In genomic region chr2:38620282-38620977, GRCh38 we compare ENCODE assay signal across 16 cellular contexts. TPM values are rescaled to one million over a fixed set of nuclear protein-coding genes. Genes with fewer than 3 reads are reported as not detected.
DNase-seq lines count a peak whose midpoint lies in the region; ATAC-seq and TF ChIP-seq lines count a peak whose summit lies in the region.
"Had no signal": no experiment of that assay in that cellular context is flagged by ENCODE, and none has a peak within 500 bp of the region (broad histone marks: within the 10 kb centered on the region; RNA-seq: fewer than 3 reads in every experiment).

No MANE protein-coding gene starts in this region.

- no peaks in the 10 kb centered on the region for H3K27me3 ChIP-seq in mammary epithelial cell (ENCODE audit: insufficient read depth, low read length)
- no peaks in the 10 kb centered on the region for H3K27me3 ChIP-seq in breast epithelium
- no peaks in the 10 kb centered on the region for H3K27me3 ChIP-seq in hepatocyte
- no peaks in the 10 kb centered on the region for H3K27me3 ChIP-seq in upper lobe of right lung
- H3K27me3 ChIP-seq: BE2C had no signal

- peaks cover 27% of the 10 kb centered on the region for H3K4me1 Mint-ChIP-seq in activated CD4-positive, alpha-beta memory T cell treated with anti-CD3 and anti-CD28 coated beads, Interleukin-2, amount 10 ng/mL, durations not matched to agents 7 days and 5 days
- H3K4me1 Mint-ChIP-seq: neural crest cell had no signal

- no peak overlapping the region for H3K27ac ChIP-seq in mammary epithelial cell (ENCODE audit: insufficient read depth, low read depth, low read length)
- H3K27ac ChIP-seq in breast epithelium: peak overlapping the region in 1 of 2 donors; percentile 29
- peak overlapping the region; percentile 41 for H3K27ac ChIP-seq in hepatocyte
- peak overlapping the region; percentile 48 for H3K27ac ChIP-seq in upper lobe of right lung

- TF ChIP-seq CTCF in mammary epithelial cell (conservative IDR thresholded peaks at IDR 0.05 in 1 of 2, IDR thresholded peaks at IDR 0.05 in 1 of 2; ENCODE audit: extremely low read depth in 1 of 2, insufficient read depth in 1 of 2, low read depth in 1 of 2, low read length in 2 of 2) (no peak), breast epithelium (IDR thresholded peaks at IDR 0.05) (no peak), hepatocyte (IDR thresholded peaks at IDR 0.05; ENCODE audit: poor library complexity) (no peak), upper lobe of right lung (IDR thresholded peaks at IDR 0.05) (no peak)

- H3K9me3 ChIP-seq in mammary epithelial cell (replicated peaks; ENCODE audit: insufficient read depth, low read length) (no peaks in the 10 kb centered on the region), breast epithelium (no peaks in the 10 kb centered on the region), hepatocyte (ENCODE audit: low read depth) (no peaks in the 10 kb centered on the region), upper lobe of right lung (no peaks in the 10 kb centered on the region)
- H3K9me3 ChIP-seq: BE2C had no signal

- H4K20me1 ChIP-seq in mammary epithelial cell (ENCODE audit: insufficient read depth, low read length) (no peaks in the 10 kb centered on the region), hepatocyte (ENCODE audit: insufficient read depth, poor library complexity, severe bottlenecking) (no peaks in the 10 kb centered on the region)

- no peak overlapping the region for H3K27ac Mint-ChIP-seq in activated CD4-positive, alpha-beta memory T cell treated with anti-CD3 and anti-CD28 coated beads, Interleukin-2, amount 10 ng/mL, durations not matched to agents 7 days and 5 days
- H3K27ac Mint-ChIP-seq: activated CD4-positive, alpha-beta T cell treated with anti-CD3 and anti-CD28 coated beads, Interleukin-2, amount 10 ng/mL, durations not matched to agents 7 days and 5 days; stimulated activated naive CD8-positive, alpha-beta T cell treated with anti-CD3 and anti-CD28 coated beads, Interleukin-15, Interleukin-2, amounts not matched to agents 100 ng/mL and 50 ng/mL, for 24 hours had no signal

- no peak for ATAC-seq in upper lobe of right lung

- H3K9me2 ChIP-seq in hepatocyte (replicated peaks; ENCODE audit: insufficient read depth): no peaks in the 10 kb centered on the region

- H2AFZ ChIP-seq in mammary epithelial cell (ENCODE audit: low read depth, low read length) (peak overlapping the region; percentile 68), hepatocyte (no peak overlapping the region)

- H3K4me2 ChIP-seq in mammary epithelial cell (ENCODE audit: insufficient read depth, low read depth, low read length) (no peak overlapping the region), hepatocyte (no peak overlapping the region)

- 55% methylated on average over 7 of the region's 7 CpGs for WGBS in mammary epithelial cell (ENCODE audit: low coverage, missing lambda C conversion rate)
- WGBS in hepatocyte (ENCODE audit: low lambda C conversion rate, missing lambda C conversion rate): 58% methylated on average over 7 of the region's 7 CpGs

- intact Hi-C loops in mammary epithelial cell (cut with micrococcal nuclease) (no loop called here), breast epithelium (cut with DNase I; ENCODE audit: low total_unique reads) (no loop called here), upper lobe of right lung (cut with DNase I) (no loop called here)

- DNase-seq in mammary epithelial cell (no peak), breast epithelium (ENCODE audit: low spot score in 2 of 2) (no peak), astrocyte of the hippocampus (ENCODE audit: low read depth, low spot score) (peak; percentile 58), hepatocyte (ENCODE audit: low spot score) (peak; percentile 14), upper lobe of right lung (no peak), NCI-H1048 (lab: John Stamatoyannopoulos, UW) (no peak), superior temporal gyrus (ENCODE audit: extremely low spot score) (no peak)
- DNase-seq in activated CD4-positive, alpha-beta memory T cell treated with anti-CD3 and anti-CD28 coated beads, Interleukin-2, amount 10 ng/mL, durations not matched to agents 7 days and 5 days: no peak
- DNase-seq: activated CD4-positive, alpha-beta T cell treated with anti-CD3 and anti-CD28 coated beads, Interleukin-2, amount 10 ng/mL, durations not matched to agents 7 days and 5 days; activated naive CD4-positive, alpha-beta T cell; BE2C; effector CD8-positive, alpha-beta T cell; NCI-H524; stimulated activated CD4-positive, alpha-beta T cell treated with anti-CD3 and anti-CD28 coated beads, Interleukin-2, amount 100 ng/mL, for 24 hours had no signal

- in situ Hi-C loops in mammary epithelial cell (cut with MboI; ENCODE audit: low sequenced_read_pairs in 2 of 2): no loop called here

- no TSS peak for BruUV-seq in mammary epithelial cell (replicated peaks; lab: Mats Ljungman, UMichigan)

- no peaks in the 10 kb centered on the region for H3K27me3 Mint-ChIP-seq in activated CD4-positive, alpha-beta memory T cell treated with anti-CD3 and anti-CD28 coated beads, Interleukin-2, amount 10 ng/mL, durations not matched to agents 7 days and 5 days

- H3K79me2 ChIP-seq in mammary epithelial cell (ENCODE audit: insufficient read depth, low read length): no peaks in the 10 kb centered on the region
- H3K79me2 ChIP-seq in hepatocyte: no peaks in the 10 kb centered on the region

- POLR2A ChIA-PET in activated CD4-positive, alpha-beta memory T cell treated with anti-CD3 and anti-CD28 coated beads, Interleukin-2, amount 10 ng/mL, durations not matched to agents 7 days and 5 days (lab: Charles Lee): interaction anchor here (0.6 to 1.0 kb wide), 2 partner anchors 14 to 177 kb away, joined by 3 read pairs; no protein-coding TSS in a partner anchor

- H3K36me3 ChIP-seq in mammary epithelial cell (ENCODE audit: insufficient read depth, low read length) (no peaks in the 10 kb centered on the region), breast epithelium (no peaks in the 10 kb centered on the region), hepatocyte (replicated peaks; ENCODE audit: insufficient read depth, low read depth) (no peaks in the 10 kb centered on the region), upper lobe of right lung (no peaks in the 10 kb centered on the region)
- H3K36me3 ChIP-seq: BE2C had no signal

- CTCF ChIA-PET in mammary epithelial cell (lab: Charles Lee; ENCODE audit: low non-redundant PET): interaction anchor here (0.6 kb wide), 1 partner anchor 17 kb away, joined by 4 read pairs; no protein-coding TSS in a partner anchor
- CTCF ChIA-PET in activated CD4-positive, alpha-beta memory T cell treated with anti-CD3 and anti-CD28 coated beads, Interleukin-2, amount 10 ng/mL, durations not matched to agents 7 days and 5 days (lab: Charles Lee): interaction anchor here (1.5 kb wide), 1 partner anchor 16 kb away, joined by 6 read pairs; no protein-coding TSS in a partner anchor

- dilution Hi-C loops in mammary epithelial cell (cut with HindIII; ENCODE audit: low sequenced_read_pairs): no loop called here

- no peaks in the 10 kb centered on the region for H3K36me3 Mint-ChIP-seq in activated CD4-positive, alpha-beta memory T cell treated with anti-CD3 and anti-CD28 coated beads, Interleukin-2, amount 10 ng/mL, durations not matched to agents 7 days and 5 days (ENCODE audit: low read depth)

- H3K4me3 ChIP-seq in mammary epithelial cell (replicated peaks in 1 of 3; ENCODE audit: insufficient read depth in 1 of 3, low read depth in 2 of 3, low read length in 3 of 3): no peak overlapping the region
- no peak overlapping the region for H3K4me3 ChIP-seq in breast epithelium
- H3K4me3 ChIP-seq in hepatocyte: no peak overlapping the region
- H3K4me3 ChIP-seq in upper lobe of right lung: no peak overlapping the region

- H3K4me1 ChIP-seq in mammary epithelial cell (ENCODE audit: insufficient read depth, low read length) (peaks cover 15% of the 10 kb centered on the region), breast epithelium (no peaks in the 10 kb centered on the region), hepatocyte (ENCODE audit: insufficient read depth) (peaks cover 9% of the 10 kb centered on the region), upper lobe of right lung (peaks cover 11% of the 10 kb centered on the region)
- H3K4me1 ChIP-seq: BE2C had no signal

- TF ChIP-seq POLR2A in breast epithelium (IDR thresholded peaks at IDR 0.05): no peak

- no peak overlapping the region for H3K4me3 Mint-ChIP-seq in activated CD4-positive, alpha-beta memory T cell treated with anti-CD3 and anti-CD28 coated beads, Interleukin-2, amount 10 ng/mL, durations not matched to agents 7 days and 5 days
- H3K4me3 Mint-ChIP-seq: activated CD4-positive, alpha-beta T cell treated with anti-CD3 and anti-CD28 coated beads, Interleukin-2, amount 10 ng/mL, durations not matched to agents 7 days and 5 days; neural crest cell; stimulated activated naive CD8-positive, alpha-beta T cell treated with anti-CD3 and anti-CD28 coated beads, Interleukin-15, Interleukin-2, amounts not matched to agents 100 ng/mL and 50 ng/mL, for 24 hours had no signal

- peaks cover 3% of the 10 kb centered on the region for H3K9me3 Mint-ChIP-seq in activated CD4-positive, alpha-beta memory T cell treated with anti-CD3 and anti-CD28 coated beads, Interleukin-2, amount 10 ng/mL, durations not matched to agents 7 days and 5 days
- H3K9me3 Mint-ChIP-seq: activated CD4-positive, alpha-beta T cell treated with anti-CD3 and anti-CD28 coated beads, Interleukin-2, amount 10 ng/mL, durations not matched to agents 7 days and 5 days; neural crest cell; stimulated activated naive CD8-positive, alpha-beta T cell treated with anti-CD3 and anti-CD28 coated beads, Interleukin-15, Interleukin-2, amounts not matched to agents 100 ng/mL and 50 ng/mL, for 24 hours had no signal

- no peak overlapping the region for H3K9ac ChIP-seq in mammary epithelial cell (ENCODE audit: insufficient read depth, low read length)

RNA-seq across cellular contexts. Expression of gene HNRNPLL, which starts 17.7 kb away (rescaled TPM):
- 10 to 100 TPM; 36.0 to 46.0 TPM for total RNA-seq in mammary epithelial cell
- 17.2 TPM for polyA plus RNA-seq in mammary epithelial cell
- polyA minus RNA-seq in mammary epithelial cell: 37.6 TPM
- 10 to 100 TPM; 48.3 to 75.1 (median 57.0) TPM for total RNA-seq in breast epithelium
- total RNA-seq in hepatocyte: 38.7 and 55.7 TPM in 2 replicates
- polyA plus RNA-seq in hepatocyte: 37.6 and 55.5 TPM in 2 replicates
- 56.8 TPM for total RNA-seq in upper lobe of right lung
- total RNA-seq in activated CD4-positive, alpha-beta memory T cell treated with anti-CD3 and anti-CD28 coated beads, Interleukin-2, amount 10 ng/mL, durations not matched to agents 7 days and 5 days: 100 to 1,000 TPM; 104 to 119 TPM

RNA-seq across cellular contexts. Expression of gene GALM, which starts 45.5 kb away (rescaled TPM):
- total RNA-seq in mammary epithelial cell (under 1 TPM in 1 of 2 donors, not detected in 1; 0.50 TPM), breast epithelium (10 to 100 TPM; 12.1 to 29.9 (median 22.5) TPM), hepatocyte (49.2 and 59.4 TPM in 2 replicates), upper lobe of right lung (14.7 TPM)
- polyA plus RNA-seq in mammary epithelial cell (0.17 TPM), hepatocyte (48.3 and 52.6 TPM in 2 replicates)
- polyA minus RNA-seq in mammary epithelial cell: not detected
- 10 to 100 TPM; 94.7 to 97.4 TPM for total RNA-seq in activated CD4-positive, alpha-beta memory T cell treated with anti-CD3 and anti-CD28 coated beads, Interleukin-2, amount 10 ng/mL, durations not matched to agents 7 days and 5 days

Comparison
In these comparisons a context has a peak if more than half of its experiments do, and no peak if none do; other contexts are left out.
1. RNA of gene GALM, which starts 45.5 kb away (total RNA-seq): 94.7 to 97.4 TPM in activated CD4-positive, alpha-beta memory T cell treated with anti-CD3 and anti-CD28 coated beads, Interleukin-2, amount 10 ng/mL, durations not matched to agents 7 days and 5 days, 49.2 to 59.4 TPM in hepatocyte, 12.1 to 29.9 TPM in breast epithelium and 14.7 TPM in upper lobe of right lung (single experiment); 0.50 TPM in mammary epithelial cell; every median in the first group is over 4 times any median in the second.
2. DNase-seq: peak in astrocyte of the hippocampus (single experiment) and hepatocyte (single experiment); none in mammary epithelial cell (single experiment), breast epithelium (0 of 2), upper lobe of right lung (single experiment), NCI-H1048 (single experiment), activated CD4-positive, alpha-beta memory T cell treated with anti-CD3 and anti-CD28 coated beads, Interleukin-2, amount 10 ng/mL, durations not matched to agents 7 days and 5 days (single experiment) and superior temporal gyrus (single experiment).